ENCODE assay signal across 1 cellular context in genomic region chr9:26413625-26414024, GRCh38.
TF ChIP-seq lines count a peak whose summit lies in the region.

No MANE protein-coding gene starts in this region.

TF ChIP-seq in GM23338, 12 proteins besides CTCF, POLR2A, EP300 and RAD21 (continued from another document):
- TF ChIP-seq ZNF462 (CRISPR knock-in tag; IDR thresholded peaks at IDR 0.05), result no peak
- no peak for TF ChIP-seq STAT1 (IDR thresholded peaks at IDR 0.05; ENCODE audit: unreplicated experiment)
- no peak for TF ChIP-seq JUNB (IDR thresholded peaks at IDR 0.05; ENCODE audit: unreplicated experiment)
- TF ChIP-seq ZNF114 (CRISPR knock-in tag; IDR thresholded peaks at IDR 0.05), result no peak
- no peak for TF ChIP-seq EZH2 (IDR thresholded peaks at IDR 0.05; ENCODE audit: low read depth, unreplicated experiment)
- TF ChIP-seq, protein P1, sequence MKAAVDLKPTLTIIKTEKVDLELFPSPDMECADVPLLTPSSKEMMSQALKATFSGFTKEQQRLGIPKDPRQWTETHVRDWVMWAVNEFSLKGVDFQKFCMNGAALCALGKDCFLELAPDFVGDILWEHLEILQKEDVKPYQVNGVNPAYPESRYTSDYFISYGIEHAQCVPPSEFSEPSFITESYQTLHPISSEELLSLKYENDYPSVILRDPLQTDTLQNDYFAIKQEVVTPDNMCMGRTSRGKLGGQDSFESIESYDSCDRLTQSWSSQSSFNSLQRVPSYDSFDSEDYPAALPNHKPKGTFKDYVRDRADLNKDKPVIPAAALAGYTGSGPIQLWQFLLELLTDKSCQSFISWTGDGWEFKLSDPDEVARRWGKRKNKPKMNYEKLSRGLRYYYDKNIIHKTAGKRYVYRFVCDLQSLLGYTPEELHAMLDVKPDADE (IDR thresholded peaks at IDR 0.05), result no peak
- TF ChIP-seq ZNF331 (CRISPR knock-in tag; IDR thresholded peaks at IDR 0.05; ENCODE audit: low read depth), result no peak
- TF ChIP-seq EZH2phosphoT487 (IDR thresholded peaks at IDR 0.05; ENCODE audit: unreplicated experiment), result no peak
- no peak for TF ChIP-seq POLR2AphosphoS5 (IDR thresholded peaks at IDR 0.05; ENCODE audit: low read depth)
